ENCODE assay signal across 11 cellular contexts in the genomic region with DNA sequence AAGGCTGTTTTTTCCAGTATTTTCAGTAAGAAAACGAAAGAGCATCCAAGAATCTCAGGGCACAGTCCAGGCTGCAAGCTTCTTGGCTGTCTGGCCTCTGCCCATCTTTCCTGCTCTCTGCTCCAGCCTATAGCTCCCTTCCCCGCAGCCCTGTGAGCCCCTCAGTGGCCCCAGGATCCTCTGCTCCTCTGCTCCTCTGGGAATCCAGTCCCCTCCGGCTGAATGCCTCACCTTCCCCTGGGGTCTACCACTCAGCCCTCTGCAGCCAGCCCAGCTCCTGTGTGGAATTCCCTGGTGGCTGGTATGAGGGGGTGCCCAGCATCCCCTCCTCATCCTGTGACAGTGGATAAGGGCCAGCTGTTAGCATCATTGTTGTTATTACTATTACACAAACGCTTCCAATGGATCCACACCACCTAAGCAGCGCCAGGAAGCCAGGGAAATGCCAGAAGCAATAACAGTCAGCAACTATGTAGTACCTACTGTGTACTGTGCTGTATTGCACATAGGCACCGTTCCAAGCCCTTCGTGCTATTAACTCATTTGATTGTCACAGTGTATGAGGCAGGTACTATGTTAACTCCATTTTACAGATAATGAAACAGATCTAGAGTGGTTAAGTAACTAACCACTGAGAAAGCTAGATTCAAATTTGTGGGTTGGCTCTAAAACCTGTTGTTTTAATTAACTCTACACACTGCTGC.
DNase-seq lines count a peak whose midpoint lies in the region; ATAC-seq and TF ChIP-seq lines count a peak whose summit lies in the region.
"Had no signal": no experiment of that assay in that cellular context is flagged by ENCODE, and none has a peak within 500 bp of the region (broad histone marks: within the 10 kb centered on the region; RNA-seq: fewer than 3 reads in every experiment).

No MANE protein-coding gene starts in this region.

- H3K4me1 Mint-ChIP-seq in activated T-cell treated with anti-CD3 and anti-CD28 coated beads, Interleukin-2, amount 50 U/mL, for 4 hours (ENCODE audit: low read depth) = peaks cover 6% of the 10 kb centered on the region
- H3K4me1 Mint-ChIP-seq in stimulated activated naive CD8-positive, alpha-beta T cell treated with anti-CD3 and anti-CD28 coated beads, Interleukin-15, amount 100 ng/mL, for 72 hours = peaks cover 38% of the 10 kb centered on the region
- H3K4me1 Mint-ChIP-seq in CD4-positive, alpha-beta memory T cell = peaks cover 3 to 14% (median 7%) of the 10 kb centered on the region in 4 donors

- H3K27me3 ChIP-seq in KMS-11 (ENCODE audit: insufficient read depth, low read depth) (peaks cover 78% of the 10 kb centered on the region), testis (no peaks in the 10 kb centered on the region)
- no peaks in the 10 kb centered on the region for H3K27me3 ChIP-seq in CD4-positive, alpha-beta memory T cell (ENCODE audit: insufficient read depth, low read length)

- TF ChIP-seq POLR2A in testis (IDR thresholded peaks at IDR 0.05) = no peak

- H3K27ac Mint-ChIP-seq in stimulated activated naive CD8-positive, alpha-beta T cell treated with anti-CD3 and anti-CD28 coated beads, Interleukin-15, amount 100 ng/mL, for 72 hours = no peak overlapping the region
- H3K27ac Mint-ChIP-seq in CD4-positive, alpha-beta memory T cell = peak overlapping the region in 1 of 7 donors; percentile 68

- peak; percentile 44 to 53 for ATAC-seq in activated T-cell treated with anti-CD3 and anti-CD28 coated beads, Interleukin-2, amount 50 U/mL, for 4 hours
- ATAC-seq in HG02763 (IDR thresholded peaks at IDR 0.05; ENCODE audit: unreplicated experiment) = peak; percentile 51
- peak; percentile 82 for ATAC-seq in stimulated activated naive CD8-positive, alpha-beta T cell treated with anti-CD3 and anti-CD28 coated beads, Interleukin-15, amount 100 ng/mL, for 72 hours

- no peak for TF ChIP-seq CTCF in KMS-11 (conservative IDR thresholded peaks at IDR 0.05; ENCODE audit: low read depth, low read length)
- TF ChIP-seq CTCF in testis (IDR thresholded peaks at IDR 0.05) = no peak

- no peak overlapping the region for H2AFZ ChIP-seq in KMS-11 (ENCODE audit: low read depth)

- no peaks in the 10 kb centered on the region for H3K9me3 ChIP-seq in testis
- H3K9me3 ChIP-seq in CD4-positive, alpha-beta memory T cell (ENCODE audit: control insufficient read depth in 1 of 2, low read length in 2 of 2) = no peaks in the 10 kb centered on the region

- DNase-seq in activated T-cell treated with anti-CD3 and anti-CD28 coated beads, Interleukin-2, amount 50 U/mL, for 4 hours = no peak
- DNase-seq in activated T-cell treated with anti-CD3 and anti-CD28 coated beads, Interleukin-2, amount 50 U/mL, for 1 hour = no peak
- no peak for DNase-seq in stimulated activated naive CD8-positive, alpha-beta T cell treated with anti-CD3 and anti-CD28 coated beads, Interleukin-15, amount 100 ng/mL, for 72 hours
- no peak for DNase-seq in COLO829 (ENCODE audit: low spot score)
- no peak for DNase-seq in testis
- DNase-seq in CD4-positive, alpha-beta memory T cell = no peak
- DNase-seq: activated effector memory CD4-positive, alpha-beta T cell treated with Interleukin-2 at 50 U/mL for 16 hours; effector CD4-positive, alpha-beta T cell had no signal

- peak overlapping the region; percentile 87 for H3K4me2 ChIP-seq in KMS-11

- H3K36me3 Mint-ChIP-seq in activated T-cell treated with anti-CD3 and anti-CD28 coated beads, Interleukin-2, amount 50 U/mL, for 4 hours (ENCODE audit: insufficient read depth) = no peaks in the 10 kb centered on the region
- no peaks in the 10 kb centered on the region for H3K36me3 Mint-ChIP-seq in CD4-positive, alpha-beta memory T cell

- no peaks in the 10 kb centered on the region for H3K9me3 Mint-ChIP-seq in activated T-cell treated with anti-CD3 and anti-CD28 coated beads, Interleukin-2, amount 50 U/mL, for 4 hours
- H3K9me3 Mint-ChIP-seq in stimulated activated naive CD8-positive, alpha-beta T cell treated with anti-CD3 and anti-CD28 coated beads, Interleukin-15, amount 100 ng/mL, for 72 hours = no peaks in the 10 kb centered on the region
- peaks cover 0 to 3% (median 0%) of the 10 kb centered on the region in 8 donors for H3K9me3 Mint-ChIP-seq in CD4-positive, alpha-beta memory T cell
- H3K9me3 Mint-ChIP-seq: T-helper 1 cell treated with Interleukin-12 subunit alpha and Interleukin-12 subunit beta and Interleukin-4 antibody, amounts not matched to agents 30 μg/mL and 1 μg/mL, for 36 hours had no signal

- H3K27ac ChIP-seq in KMS-11 (no peak overlapping the region), testis (peak overlapping the region in 1 of 2 donors; percentile 61)
- no peak overlapping the region for H3K27ac ChIP-seq in CD4-positive, alpha-beta memory T cell (ENCODE audit: low read depth, low read length)

- H3K4me1 ChIP-seq in KMS-11 (ENCODE audit: low read depth, poor library complexity, severe bottlenecking) (peaks cover 34% of the 10 kb centered on the region), testis (peaks cover 8% of the 10 kb centered on the region)
- H3K4me1 ChIP-seq in CD4-positive, alpha-beta memory T cell (ENCODE audit: insufficient read depth, low read length) = no peaks in the 10 kb centered on the region

- H3K4me3 ChIP-seq in KMS-11 (IDR thresholded peaks at IDR 0.05; ENCODE audit: insufficient read depth, low read depth, low read length) (no peak overlapping the region), testis (no peak overlapping the region)
- no peak overlapping the region for H3K4me3 ChIP-seq in CD4-positive, alpha-beta memory T cell (ENCODE audit: low read length in 2 of 2)

- peaks cover 26% of the 10 kb centered on the region for H3K27me3 Mint-ChIP-seq in activated T-cell treated with anti-CD3 and anti-CD28 coated beads, Interleukin-2, amount 50 U/mL, for 4 hours (ENCODE audit: low read depth)
- peaks cover 70% of the 10 kb centered on the region for H3K27me3 Mint-ChIP-seq in stimulated activated naive CD8-positive, alpha-beta T cell treated with anti-CD3 and anti-CD28 coated beads, Interleukin-15, amount 100 ng/mL, for 72 hours
- peaks cover 14 to 15% of the 10 kb centered on the region in 2 donors for H3K27me3 Mint-ChIP-seq in CD4-positive, alpha-beta memory T cell

- intact Hi-C loops in testis (cut with DNase I; ENCODE audit: low total_unique reads) = no loop called here
- intact Hi-C loops in CD4-positive, alpha-beta memory T cell (cut with micrococcal nuclease) = no loop called here

- CTCF ChIA-PET in CD4-positive, alpha-beta memory T cell (lab: Charles Lee; ENCODE audit: partially characterized antibody) = interaction anchor here (0.9 kb wide), 1 partner anchor 264 kb away, joined by 5 read pairs; no protein-coding TSS in a partner anchor

- no peak overlapping the region for H3K4me3 Mint-ChIP-seq in activated T-cell treated with anti-CD3 and anti-CD28 coated beads, Interleukin-2, amount 50 U/mL, for 4 hours
- H3K4me3 Mint-ChIP-seq in stimulated activated naive CD8-positive, alpha-beta T cell treated with anti-CD3 and anti-CD28 coated beads, Interleukin-15, amount 100 ng/mL, for 72 hours = peak overlapping the region; percentile 65 to 77
- no peak overlapping the region for H3K4me3 Mint-ChIP-seq in CD4-positive, alpha-beta memory T cell

- WGBS in testis, 2 donors = 70 to 80% methylated on average over 7 of the region's 7 CpGs

- H4K20me1 ChIP-seq in KMS-11 (ENCODE audit: insufficient read depth) = no peaks in the 10 kb centered on the region

- no peak overlapping the region for H3K9ac ChIP-seq in KMS-11

- H3K36me3 ChIP-seq in KMS-11 (ENCODE audit: insufficient read depth) (no peaks in the 10 kb centered on the region), testis (ENCODE audit: low read depth, missing control alignments) (no peaks in the 10 kb centered on the region)
- H3K36me3 ChIP-seq in CD4-positive, alpha-beta memory T cell (ENCODE audit: insufficient read depth, low read length) = no peaks in the 10 kb centered on the region

- POLR2A ChIA-PET in CD4-positive, alpha-beta memory T cell (lab: Charles Lee; ENCODE audit: partially characterized antibody) = no interaction called here

- no peaks in the 10 kb centered on the region for H3K79me2 ChIP-seq in KMS-11 (ENCODE audit: insufficient read depth, low read depth)

Comparison
In these comparisons a context has a peak if more than half of its experiments do, and no peak if none do; other contexts are left out.
1. H3K4me3 Mint-ChIP-seq: peak in stimulated activated naive CD8-positive, alpha-beta T cell treated with anti-CD3 and anti-CD28 coated beads, Interleukin-15, amount 100 ng/mL, for 72 hours (2 of 2); none in activated T-cell treated with anti-CD3 and anti-CD28 coated beads, Interleukin-2, amount 50 U/mL, for 4 hours (single experiment) and CD4-positive, alpha-beta memory T cell (0 of 8).
2. Peak in every context shown above with its lines, with median percentiles within 50 percentile points of each other: ATAC-seq.